In the genomic region with DNA sequence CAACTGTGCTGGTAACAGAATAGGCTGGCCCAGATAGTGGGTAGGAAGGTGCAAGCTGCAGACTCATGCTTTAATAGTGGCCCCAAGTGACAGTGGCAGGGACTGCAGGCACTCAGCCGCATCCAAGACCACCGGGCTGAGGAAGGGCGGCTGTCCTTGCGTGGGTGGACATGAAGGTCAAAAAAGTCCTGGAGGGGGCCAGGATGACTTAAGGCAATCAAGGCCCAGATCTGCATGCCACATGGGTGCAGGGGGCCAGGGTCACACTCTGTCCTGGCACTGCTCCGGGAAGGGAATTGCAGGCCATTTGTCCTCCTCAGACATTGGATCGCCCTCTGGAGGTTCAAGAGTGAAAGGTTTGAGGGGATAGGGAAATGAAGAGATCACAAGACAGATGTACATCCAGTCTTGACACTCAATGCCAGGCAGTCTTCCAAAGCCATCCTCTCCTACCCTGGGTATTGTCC, we compare ENCODE assay signal across 8 cellular contexts. TPM values are rescaled to one million over a fixed set of nuclear protein-coding genes. Genes with fewer than 3 reads are reported as not detected.
DNase-seq lines count a peak whose midpoint lies in the region; ATAC-seq and TF ChIP-seq lines count a peak whose summit lies in the region.

No MANE protein-coding gene starts in this region.

- H2BK120ac ChIP-seq in mesendoderm (ENCODE audit: low read depth, low read length), result no peak overlapping the region

- no peaks in the 10 kb centered on the region for H3K4me1 ChIP-seq in Peyer's patch
- no peaks in the 10 kb centered on the region for H3K4me1 ChIP-seq in mesendoderm (ENCODE audit: control insufficient read depth, low read depth, low read length)

- H3K18ac ChIP-seq in mesendoderm (ENCODE audit: low read length), result no peak overlapping the region

- TF ChIP-seq CTCF in GM20000 (IDR thresholded peaks at IDR 0.05; ENCODE audit: extremely low read depth, missing control alignments) (peak; percentile 65), Peyer's patch (IDR thresholded peaks at IDR 0.05) (peak; percentile 19 to 72 (median 58)), dorsolateral prefrontal cortex (IDR thresholded peaks at IDR 0.05 in 54 of 56, conservative IDR thresholded peaks at IDR 0.05 in 2 of 56; ENCODE audit: low read depth in 1 of 56, partially characterized antibody in 56 of 56) (peak in 40 of 56 donors; percentile 8 to 56 (median 26))

- no peaks in the 10 kb centered on the region for H3K27me3 ChIP-seq in Peyer's patch
- H3K27me3 ChIP-seq in dorsolateral prefrontal cortex, result no peaks in the 10 kb centered on the region
- no peaks in the 10 kb centered on the region for H3K27me3 ChIP-seq in mesendoderm (ENCODE audit: insufficient read depth, low read length, poor library complexity)

- H3K79me1 ChIP-seq in mesendoderm (ENCODE audit: low read length), result no peaks in the 10 kb centered on the region

- no peaks in the 10 kb centered on the region for H3K79me2 ChIP-seq in mesendoderm (ENCODE audit: control insufficient read depth, insufficient read depth, low read length)

- no peak overlapping the region for H2BK5ac ChIP-seq in mesendoderm (ENCODE audit: low read length)

- H3K4me3 ChIP-seq in Peyer's patch (peak overlapping the region in 2 of 4 donors; percentile 14 to 20), dorsolateral prefrontal cortex (no peak overlapping the region), mesendoderm (ENCODE audit: low read length) (no peak overlapping the region)

- H3K27ac ChIP-seq in Peyer's patch (no peak overlapping the region), dorsolateral prefrontal cortex (no peak overlapping the region), mesendoderm (ENCODE audit: low read depth, low read length) (no peak overlapping the region)

- peak overlapping the region; percentile 20 for H3K4me2 ChIP-seq in mesendoderm (ENCODE audit: low read length)

- no peak overlapping the region for H3K4ac ChIP-seq in mesendoderm (ENCODE audit: low read depth, low read length)

- intact Hi-C loops in dorsolateral prefrontal cortex (cut with DNase I), result no loop called here

- H3K9ac ChIP-seq in mesendoderm (ENCODE audit: low read length), result peak overlapping the region; percentile 43

- DNase-seq in GM03348 (ENCODE audit: low spot score) (peak; percentile 5), GM20000 (ENCODE audit: low spot score) (peak; percentile 47), Peyer's patch (peak; percentile 43 to 61 (median 55)), dorsolateral prefrontal cortex (no peak), mesendoderm (peak; percentile 84), NCI-H2107 treated with DMSO at 0.1 percent for 48 hours (lab: John Stamatoyannopoulos, UW; ENCODE audit: unreplicated experiment) (no peak)
- no peak for DNase-seq in stimulated activated naive CD4-positive, alpha-beta T cell treated with Interleukin-2 at 50 U/mL for 16 hours (lab: John Stamatoyannopoulos, UW)

- ATAC-seq in HG03432 (IDR thresholded peaks at IDR 0.05; ENCODE audit: unreplicated experiment), result peak; percentile 92

- H3K23ac ChIP-seq in mesendoderm (ENCODE audit: low read length), result no peak overlapping the region

- no peak overlapping the region for H2AK5ac ChIP-seq in mesendoderm (ENCODE audit: low read length)

- no peak overlapping the region for H4K8ac ChIP-seq in mesendoderm (ENCODE audit: low read depth, low read length)

- H2BK15ac ChIP-seq in mesendoderm (replicated peaks; ENCODE audit: low read depth), result no peak overlapping the region

- TF ChIP-seq POLR2A in Peyer's patch (IDR thresholded peaks at IDR 0.05), result no peak

- no CpG with 5 or more reads among the region's 6 CpGs for WGBS in mesendoderm (ENCODE audit: extremely low coverage, insufficient coverage, low lambda C conversion rate)

- H3K56ac ChIP-seq in mesendoderm (ENCODE audit: low read length), result peak overlapping the region; percentile 38

- H3K36me3 ChIP-seq in Peyer's patch, result peaks cover 0 to 13% (median 0%) of the 10 kb centered on the region in 3 donors
- no peaks in the 10 kb centered on the region for H3K36me3 ChIP-seq in mesendoderm (ENCODE audit: control insufficient read depth, insufficient read depth, low read length)

- H4K5ac ChIP-seq in mesendoderm (ENCODE audit: low read length), result no peak overlapping the region

- no peaks in the 10 kb centered on the region for H3K9me3 ChIP-seq in Peyer's patch

RNA-seq across cellular contexts. Expression of a gene that starts 10.4 kb away (rescaled TPM):
- 10 to 100 TPM in 1 of 4 donors, 1 to 10 TPM in 1, under 1 TPM in 1, not detected in 1; 0.57 to 10.7 (median 1.1) TPM for total RNA-seq in Peyer's patch
- total RNA-seq in dorsolateral prefrontal cortex, result 10 to 100 TPM in 3 of 120 experiments, 1 to 10 TPM in 79, under 1 TPM in 33, not detected in 5; 0.22 to 18.5 (median 1.6) TPM
- not detected for polyA plus RNA-seq in mesendoderm (2013, experiment 1 of 2)
- polyA plus RNA-seq in mesendoderm (2013, experiment 2 of 2), result not detected

RNA-seq across cellular contexts. Expression of a gene that starts 30.4 kb away (rescaled TPM):
- total RNA-seq in Peyer's patch, result 10 to 100 TPM in 2 of 4 donors, 1 to 10 TPM in 2; 2.5 to 16.4 (median 9.0) TPM
- total RNA-seq in dorsolateral prefrontal cortex, result 10 to 100 TPM; 13.0 to 66.4 (median 29.6) TPM
- polyA plus RNA-seq in mesendoderm (2013, experiment 1 of 2), result 13.6 TPM
- 12.8 TPM for polyA plus RNA-seq in mesendoderm (2013, experiment 2 of 2)

RNA-seq across cellular contexts. Expression of a gene that starts 46.3 kb away (rescaled TPM):
- total RNA-seq in Peyer's patch, result 1,000 to 10,000 TPM in 1 of 4 donors, 100 to 1,000 TPM in 3; 323 to 1,787 (median 560) TPM
- 100 to 1,000 TPM; 173 to 464 (median 290) TPM for total RNA-seq in dorsolateral prefrontal cortex
- 3,709 TPM for polyA plus RNA-seq in mesendoderm (2013, experiment 1 of 2)
- 3,667 TPM for polyA plus RNA-seq in mesendoderm (2013, experiment 2 of 2)

RNA-seq across cellular contexts. Expression of a gene that starts 54.2 kb away (rescaled TPM):
- total RNA-seq in Peyer's patch, result 100 to 1,000 TPM in 2 of 4 donors, 10 to 100 TPM in 1, 1 to 10 TPM in 1; 4.1 to 296 (median 96.2) TPM
- total RNA-seq in dorsolateral prefrontal cortex, result 1 to 10 TPM in 5 of 120 experiments, under 1 TPM in 81, not detected in 34; 0.13 to 3.7 (median 0.32) TPM
- polyA plus RNA-seq in mesendoderm (2013, experiment 1 of 2), result not detected
- 0.01 TPM for polyA plus RNA-seq in mesendoderm (2013, experiment 2 of 2)

Comparison
In these comparisons a context has a peak if more than half of its experiments do, and no peak if none do; other contexts are left out.
1. DNase-seq: peak in GM03348 (single experiment), GM20000 (single experiment), Peyer's patch (3 of 3) and mesendoderm (single experiment); none in dorsolateral prefrontal cortex (0 of 10), NCI-H2107 treated with DMSO at 0.1 percent for 48 hours (single experiment) and stimulated activated naive CD4-positive, alpha-beta T cell treated with Interleukin-2 at 50 U/mL for 16 hours (single experiment).
2. Peak in every context shown above with its lines, with median percentiles within 50 percentile points of each other: CTCF ChIP-seq.